ENCODE assay signal across 9 cellular contexts in genomic region chrX:103774070-103774642, GRCh38. TPM values are rescaled to one million over a fixed set of nuclear protein-coding genes. Genes with fewer than 3 reads are reported as not detected.
DNase-seq lines count a peak whose midpoint lies in the region; ATAC-seq, FAIRE-seq and TF ChIP-seq lines count a peak whose summit lies in the region.
"Had no signal": no experiment of that assay in that cellular context is flagged by ENCODE, and none has a peak within 500 bp of the region (broad histone marks: within the 10 kb centered on the region; RNA-seq: fewer than 3 reads in every experiment).

No MANE protein-coding gene starts in this region.

- no peaks in the 10 kb centered on the region for H3K9me3 Mint-ChIP-seq in natural killer cell

- H3K79me2 ChIP-seq in MM.1S (ENCODE audit: low read length) = no peaks in the 10 kb centered on the region

- DNase-seq in D721Med (ENCODE audit: insufficient read length, low spot score) = no peak
- peak; percentile 10 for DNase-seq in MM.1S
- peak; percentile 9 to 31 (median 18) for DNase-seq in body of pancreas
- DNase-seq in right lobe of liver = no peak
- DNase-seq in stimulated activated naive CD4-positive, alpha-beta T cell treated with Interleukin-2 at 50 U/mL for 16 hours (lab: John Stamatoyannopoulos, UW) = no peak
- DNase-seq in natural killer cell = no peak

- no peaks in the 10 kb centered on the region for H4K20me1 ChIP-seq in MM.1S (ENCODE audit: insufficient read depth, low read length)

- intact Hi-C loops in body of pancreas (cut with DNase I) (no loop called here), right lobe of liver (cut with DNase I) (no loop called here), natural killer cell (cut with micrococcal nuclease) (no loop called here)

- H3K9ac ChIP-seq in MM.1S (ENCODE audit: low read length) = no peak overlapping the region

- H3K36me3 ChIP-seq in MM.1S (replicated peaks; ENCODE audit: insufficient read depth, low read length) = no peaks in the 10 kb centered on the region
- H3K36me3 ChIP-seq in body of pancreas (replicated peaks in 1 of 2; ENCODE audit: insufficient read depth in 1 of 2, low read depth in 2 of 2) = no peaks in the 10 kb centered on the region
- H3K36me3 ChIP-seq in right lobe of liver = no peaks in the 10 kb centered on the region

- FAIRE-seq in D721Med (lab: Jason Lieb, UNC) = no peak

- WGBS in body of pancreas, 2 donors = 45 to 46% methylated on average over 4 to 6 of the region's 6 CpGs
- WGBS in right lobe of liver (ENCODE audit: insufficient coverage, low coverage, low lambda C conversion rate, missing lambda C conversion rate) = 51% methylated on average over 6 of the region's 6 CpGs

- no peaks in the 10 kb centered on the region for H3K36me3 Mint-ChIP-seq in natural killer cell

- H3K4me3 ChIP-seq in MM.1S (ENCODE audit: low read length) = no peak overlapping the region
- H3K4me3 ChIP-seq in body of pancreas = no peak overlapping the region
- H3K4me3 ChIP-seq in right lobe of liver = no peak overlapping the region

- H3K4me1 ChIP-seq in MM.1S (ENCODE audit: low read length) = no peaks in the 10 kb centered on the region
- H3K4me1 ChIP-seq in body of pancreas = no peaks in the 10 kb centered on the region
- H3K4me1 ChIP-seq in right lobe of liver = no peaks in the 10 kb centered on the region

- no peaks in the 10 kb centered on the region for H3K9me3 ChIP-seq in MM.1S (replicated peaks; ENCODE audit: insufficient read depth, low read length)
- no peaks in the 10 kb centered on the region for H3K9me3 ChIP-seq in body of pancreas
- no peaks in the 10 kb centered on the region for H3K9me3 ChIP-seq in right lobe of liver

- H3K4me2 ChIP-seq in MM.1S (ENCODE audit: low read depth, low read length) = no peak overlapping the region

- H3K27me3 Mint-ChIP-seq in natural killer cell (ENCODE audit: low read depth in 2 of 2) = peaks cover 0 to 2% of the 10 kb centered on the region in 2 donors

- H3K27ac Mint-ChIP-seq in natural killer cell = no peak overlapping the region

- no peaks in the 10 kb centered on the region for H3F3A ChIP-seq in MM.1S (ENCODE audit: insufficient read depth, low read length)

- TF ChIP-seq POLR2A in body of pancreas (IDR thresholded peaks at IDR 0.05) = no peak
- TF ChIP-seq POLR2A in right lobe of liver (IDR thresholded peaks at IDR 0.05) = no peak

- ATAC-seq in body of pancreas (peak; percentile 47), right lobe of liver (peak; percentile 52 to 64 (median 56)), HG03342 (IDR thresholded peaks at IDR 0.05; ENCODE audit: unreplicated experiment) (no peak), HG02840 (IDR thresholded peaks at IDR 0.05; ENCODE audit: low FRiP score, unreplicated experiment) (no peak), natural killer cell (no peak)

- no peaks in the 10 kb centered on the region for H3K27me3 ChIP-seq in MM.1S (replicated peaks; ENCODE audit: insufficient read depth, low read length)
- no peaks in the 10 kb centered on the region for H3K27me3 ChIP-seq in body of pancreas
- H3K27me3 ChIP-seq in right lobe of liver = no peaks in the 10 kb centered on the region

- no peak overlapping the region for H3K4me3 Mint-ChIP-seq in natural killer cell

- no peaks in the 10 kb centered on the region for H3K9me2 ChIP-seq in MM.1S (replicated peaks; ENCODE audit: insufficient read depth, low read length)

- H3K27ac ChIP-seq in MM.1S (ENCODE audit: low read length) = no peak overlapping the region
- no peak overlapping the region for H3K27ac ChIP-seq in body of pancreas
- no peak overlapping the region for H3K27ac ChIP-seq in right lobe of liver
- H3K27ac ChIP-seq: HL-60 had no signal

- peak; percentile 55 for TF ChIP-seq CTCF in D721Med (IDR thresholded peaks at IDR 0.05; ENCODE audit: insufficient read depth, missing control alignments)
- TF ChIP-seq CTCF in MM.1S (IDR thresholded peaks at IDR 0.05; ENCODE audit: low read length) = peak; percentile 41
- TF ChIP-seq CTCF in body of pancreas (IDR thresholded peaks at IDR 0.05) = peak in 6 of 7 experiments; percentile 18 to 58 (median 49)
- peak; percentile 27 to 40 (median 30) for TF ChIP-seq CTCF in right lobe of liver (IDR thresholded peaks at IDR 0.05)
- TF ChIP-seq CTCF in natural killer cell (IDR thresholded peaks at IDR 0.05) = no peak

- H2AFZ ChIP-seq in MM.1S (ENCODE audit: low read length) = no peak overlapping the region

- H3K4me1 Mint-ChIP-seq in natural killer cell = no peaks in the 10 kb centered on the region

RNA-seq across cellular contexts. Expression of gene PLP1, which starts 2.5 kb away (rescaled TPM):
- total RNA-seq in body of pancreas (1 to 10 TPM in 1 of 2 donors, under 1 TPM in 1; 0.78 to 2.0 TPM), right lobe of liver (under 1 TPM in 4 of 6 experiments, not detected in 2; 0.24 to 0.75 (median 0.61) TPM), natural killer cell (not detected)

RNA-seq across cellular contexts. Expression of gene RAB9B, which starts 57.9 kb away (rescaled TPM):
- under 1 TPM; 0.66 to 0.78 TPM for total RNA-seq in body of pancreas
- total RNA-seq in right lobe of liver = under 1 TPM in 5 of 6 experiments, not detected in 1; 0.05 to 0.25 (median 0.12) TPM
- total RNA-seq in natural killer cell = under 1 TPM; 0.45 to 0.64 (median 0.50) TPM

Comparison
In these comparisons a context has a peak if more than half of its experiments do, and no peak if none do; other contexts are left out.
1. DNase-seq: peak in MM.1S (single experiment) and body of pancreas (4 of 4); none in D721Med (single experiment), right lobe of liver (0 of 3), stimulated activated naive CD4-positive, alpha-beta T cell treated with Interleukin-2 at 50 U/mL for 16 hours (single experiment) and natural killer cell (single experiment).
2. ATAC-seq: peak in body of pancreas (single experiment) and right lobe of liver (4 of 4); none in HG03342 (single experiment), HG02840 (single experiment) and natural killer cell (0 of 3).